In the genomic region with DNA sequence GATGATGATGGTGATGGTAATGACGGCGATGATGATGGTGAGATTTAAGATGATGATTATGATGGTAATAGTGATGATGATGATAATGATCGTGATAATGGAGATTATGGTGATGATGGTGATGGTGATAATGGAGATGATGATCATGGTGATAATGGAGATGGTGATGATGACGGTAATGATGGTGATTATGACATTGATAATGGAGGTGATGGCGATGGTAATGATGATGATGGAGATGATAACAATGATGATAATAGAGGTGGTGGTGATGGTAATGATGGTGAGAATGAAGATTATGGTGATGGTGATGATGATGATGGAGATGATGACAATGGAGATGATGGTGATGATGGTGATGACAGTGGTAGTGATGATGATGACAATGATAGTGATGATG, we compare ENCODE assay signal across 25 cellular contexts.
"Had no signal": no experiment of that assay in that cellular context is flagged by ENCODE, and none has a peak within 500 bp of the region (broad histone marks: within the 10 kb centered on the region; RNA-seq: fewer than 3 reads in every experiment).

No MANE protein-coding gene starts in this region.

- H3K4me1 ChIP-seq: colonic mucosa, left lung, lower lobe of right lung had no signal

- DNase-seq: colonic mucosa; cortex of kidney; effector CD8-positive, alpha-beta T cell; effector memory CD8-positive, alpha-beta T cell; endodermal cell; erythroblast; esophagus squamous epithelium; foreskin fibroblast; foreskin melanocyte; gastrocnemius medialis; heart left ventricle; hypothalamus; immature natural killer cell; left cardiac atrium; left lung; left ventricle myocardium superior; lower lobe of right lung; mesenchymal stem cell; mucosa of descending colon; naive B cell had no signal

- H2AFZ ChIP-seq: hepatocyte had no signal

- ATAC-seq: effector memory CD8-positive, alpha-beta T cell; esophagus mucosa; gastrocnemius medialis; heart left ventricle; left cardiac atrium; left lung; left ventricle myocardium superior; lower lobe of right lung; mucosa of descending colon had no signal

- H3K27me3 ChIP-seq: colonic mucosa, gastrocnemius medialis, heart left ventricle, hepatocyte, left lung had no signal

- FAIRE-seq: endometrium, keratinocyte had no signal

- H3K27ac ChIP-seq: colonic mucosa, epithelial cell of prostate, esophagus squamous epithelium, gastrocnemius medialis, heart left ventricle, hepatocyte, left lung, lower lobe of right lung had no signal

- H3K4me2 ChIP-seq: hepatocyte had no signal

- H3K9me3 ChIP-seq: colonic mucosa, esophagus squamous epithelium, gastrocnemius medialis, heart left ventricle, left lung, lower lobe of right lung, mucosa of descending colon had no signal

- H3K79me2 ChIP-seq: hepatocyte had no signal

- H3K36me3 ChIP-seq: colonic mucosa, esophagus squamous epithelium, gastrocnemius medialis, heart left ventricle, left lung, lower lobe of right lung had no signal

- H3K4me3 ChIP-seq: colonic mucosa, esophagus squamous epithelium, gastrocnemius medialis, heart left ventricle, hepatocyte, left lung, lower lobe of right lung, mucosa of descending colon had no signal
